In the genomic region with DNA sequence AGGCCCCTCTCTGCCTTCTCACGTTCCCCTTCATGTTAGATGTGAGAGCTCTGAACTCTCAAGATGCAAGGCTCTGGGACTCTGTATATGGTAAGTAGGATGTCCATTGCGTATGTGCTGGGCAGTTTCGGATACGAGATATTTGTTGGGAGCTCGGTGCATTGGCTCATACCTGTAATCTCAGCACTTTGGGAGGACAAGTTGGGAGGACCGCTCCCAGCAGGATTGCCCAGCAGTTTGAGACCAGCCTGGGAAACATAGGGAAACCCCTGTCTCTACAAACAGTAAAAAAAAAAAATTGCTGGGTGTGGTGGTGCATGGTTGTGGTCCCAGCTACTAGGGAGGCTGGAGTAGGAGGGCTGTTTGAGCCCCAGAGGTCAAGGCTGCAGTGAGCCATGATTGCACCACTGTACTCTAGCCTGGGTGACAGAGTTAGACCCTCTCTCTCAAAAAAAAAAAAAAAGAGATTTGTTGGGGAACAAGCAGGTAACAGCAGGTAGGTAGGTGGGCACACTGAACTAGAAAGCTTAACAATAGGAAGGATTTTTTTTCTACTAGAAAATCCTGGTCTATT, we compare ENCODE assay signal across 1 cellular context.
TF ChIP-seq lines count a peak whose summit lies in the region.

No MANE protein-coding gene starts in this region.

TF ChIP-seq in IMR-90, 13 proteins besides CTCF, POLR2A, EP300 and RAD21:
- TF ChIP-seq SMC3 (IDR thresholded peaks at IDR 0.05; ENCODE audit: low read depth, low read length) = no peak
- no peak for TF ChIP-seq BHLHE40 (IDR thresholded peaks at IDR 0.05; ENCODE audit: low read depth, low read length)
- no peak for TF ChIP-seq RCOR1 (IDR thresholded peaks at IDR 0.05; ENCODE audit: insufficient replicate concordance, low read length)
- no peak for TF ChIP-seq FOS (IDR thresholded peaks at IDR 0.05; ENCODE audit: low read depth, low read length)
- TF ChIP-seq MXI1 (IDR thresholded peaks at IDR 0.05; ENCODE audit: borderline replicate concordance, low read depth, low read length) = no peak
- no peak for TF ChIP-seq CHD1 (IDR thresholded peaks at IDR 0.05; ENCODE audit: low read depth, low read length)
- no peak for TF ChIP-seq MAFK (IDR thresholded peaks at IDR 0.05; ENCODE audit: low read depth, low read length)
- no peak for TF ChIP-seq USF2 (IDR thresholded peaks at IDR 0.05; ENCODE audit: low read depth, low read length)
- TF ChIP-seq CEBPB (IDR thresholded peaks at IDR 0.05; ENCODE audit: low read depth, low read length) = no peak
- TF ChIP-seq NFE2L2 (IDR thresholded peaks at IDR 0.05; ENCODE audit: low read depth, low read length) = no peak
- no peak for TF ChIP-seq RFX5 (IDR thresholded peaks at IDR 0.05; ENCODE audit: low read depth, low read length)
- TF ChIP-seq MAZ (IDR thresholded peaks at IDR 0.05; ENCODE audit: borderline replicate concordance, low read depth, low read length) = no peak
- TF ChIP-seq, protein P1, sequence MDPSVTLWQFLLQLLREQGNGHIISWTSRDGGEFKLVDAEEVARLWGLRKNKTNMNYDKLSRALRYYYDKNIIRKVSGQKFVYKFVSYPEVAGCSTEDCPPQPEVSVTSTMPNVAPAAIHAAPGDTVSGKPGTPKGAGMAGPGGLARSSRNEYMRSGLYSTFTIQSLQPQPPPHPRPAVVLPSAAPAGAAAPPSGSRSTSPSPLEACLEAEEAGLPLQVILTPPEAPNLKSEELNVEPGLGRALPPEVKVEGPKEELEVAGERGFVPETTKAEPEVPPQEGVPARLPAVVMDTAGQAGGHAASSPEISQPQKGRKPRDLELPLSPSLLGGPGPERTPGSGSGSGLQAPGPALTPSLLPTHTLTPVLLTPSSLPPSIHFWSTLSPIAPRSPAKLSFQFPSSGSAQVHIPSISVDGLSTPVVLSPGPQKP (IDR thresholded peaks at IDR 0.05; ENCODE audit: borderline replicate concordance, low read depth, low read length) = no peak
TF ChIP-seq in IMR-90: peak in this region for 0.
